23 cellular contexts compared by ENCODE assay signal in the genomic region with DNA sequence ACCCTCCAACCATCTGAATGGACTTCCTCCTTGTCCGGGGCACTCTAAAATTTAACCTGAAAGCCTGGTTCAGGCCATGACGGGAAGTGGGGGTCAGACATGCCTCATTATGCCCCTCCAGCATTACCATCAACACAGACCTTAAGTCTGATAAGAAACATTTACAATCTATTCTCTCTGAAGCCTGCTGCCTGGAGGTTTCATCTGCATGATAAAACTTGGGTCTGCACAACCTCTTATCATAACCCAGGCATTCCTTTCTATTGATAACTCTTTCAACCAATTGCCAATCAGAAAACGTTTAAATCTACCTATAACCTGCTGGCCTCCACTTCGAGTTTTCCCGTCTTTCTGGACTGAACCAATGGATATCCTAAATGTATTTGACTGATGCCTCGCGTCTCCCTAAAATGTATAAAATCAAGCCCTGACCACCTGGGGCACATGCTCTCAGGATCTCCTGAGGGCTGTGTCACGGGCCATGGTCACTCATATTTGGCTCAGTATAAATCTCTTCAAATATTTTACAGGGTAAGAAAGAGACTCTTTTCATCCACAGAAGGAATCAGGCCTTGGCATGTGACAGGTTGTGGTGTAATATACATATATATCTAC. TPM values are rescaled to one million over a fixed set of nuclear protein-coding genes. Genes with fewer than 3 reads are reported as not detected.
DNase-seq lines count a peak whose midpoint lies in the region; ATAC-seq and TF ChIP-seq lines count a peak whose summit lies in the region.
"Had no signal": no experiment of that assay in that cellular context is flagged by ENCODE, and none has a peak within 500 bp of the region (broad histone marks: within the 10 kb centered on the region; RNA-seq: fewer than 3 reads in every experiment).

No MANE protein-coding gene starts in this region.

- H3K9me3 Mint-ChIP-seq in activated CD4-positive, alpha-beta T cell treated with anti-CD3 and anti-CD28 coated beads for 36 hours (ENCODE audit: low read depth) = no peaks in the 10 kb centered on the region
- no peaks in the 10 kb centered on the region for H3K9me3 Mint-ChIP-seq in activated naive CD8-positive, alpha-beta T cell (ENCODE audit: low read depth)
- no peaks in the 10 kb centered on the region for H3K9me3 Mint-ChIP-seq in activated naive CD8-positive, alpha-beta T cell treated with anti-CD3 and anti-CD28 coated beads, Interleukin-2, amount 50 U/mL, for 24 hours
- no peaks in the 10 kb centered on the region for H3K9me3 Mint-ChIP-seq in activated T-helper 2 cell treated with anti-CD3 and anti-CD28 coated beads, Interferon-gamma antibody, Interleukin-2, Interleukin-4, amounts not matched to agents 10 μg/mL and 5 μg/mL and 100 μg/mL, durations not matched to agents 14 hours and 24 hours and 36 hours
- H3K9me3 Mint-ChIP-seq: CD4-positive, alpha-beta T cell had no signal

- no peaks in the 10 kb centered on the region for H3K36me3 ChIP-seq in hepatocyte (replicated peaks; ENCODE audit: insufficient read depth, low read depth)
- H3K36me3 ChIP-seq: BLaER1 treated with 17β-estradiol and CSF1 and Interleukin-3, amounts not matched to agents 10 nM and 100 nM; MG63; SJCRH30 had no signal

- no peaks in the 10 kb centered on the region for H3K9me2 ChIP-seq in hepatocyte (replicated peaks; ENCODE audit: insufficient read depth)

- 63% methylated on average over 8 of the region's 8 CpGs for WGBS in hepatocyte (ENCODE audit: low lambda C conversion rate, missing lambda C conversion rate)

- H3K36me3 Mint-ChIP-seq in activated CD4-positive, alpha-beta T cell treated with anti-CD3 and anti-CD28 coated beads for 36 hours (ENCODE audit: low read depth) = no peaks in the 10 kb centered on the region
- H3K36me3 Mint-ChIP-seq in activated naive CD8-positive, alpha-beta T cell = no peaks in the 10 kb centered on the region
- H3K36me3 Mint-ChIP-seq in activated naive CD8-positive, alpha-beta T cell treated with anti-CD3 and anti-CD28 coated beads, Interleukin-2, amount 50 U/mL, for 24 hours (ENCODE audit: low read depth) = no peaks in the 10 kb centered on the region
- H3K36me3 Mint-ChIP-seq in activated T-helper 2 cell treated with anti-CD3 and anti-CD28 coated beads, Interferon-gamma antibody, Interleukin-2, Interleukin-4, amounts not matched to agents 10 μg/mL and 5 μg/mL and 100 μg/mL, durations not matched to agents 14 hours and 24 hours and 36 hours (ENCODE audit: low read depth) = no peaks in the 10 kb centered on the region

- no peak overlapping the region for H2AFZ ChIP-seq in hepatocyte

- CTCF ChIA-PET in activated CD4-positive, alpha-beta T cell treated with anti-CD3 and anti-CD28 coated beads for 36 hours (lab: Charles Lee) = no interaction called here

- intact Hi-C loops in activated CD4-positive, alpha-beta T cell treated with anti-CD3 and anti-CD28 coated beads for 36 hours (cut with DNase I, micrococcal nuclease) = no loop called here
- intact Hi-C loops in activated T-helper 2 cell treated with anti-CD3 and anti-CD28 coated beads, Interferon-gamma antibody, Interleukin-2, Interleukin-4, amounts not matched to agents 10 μg/mL and 5 μg/mL and 100 μg/mL, durations not matched to agents 14 hours and 24 hours and 36 hours (cut with micrococcal nuclease) = no loop called here

- H3K4me1 Mint-ChIP-seq in activated CD4-positive, alpha-beta T cell treated with anti-CD3 and anti-CD28 coated beads for 36 hours = peaks cover 30% of the 10 kb centered on the region
- H3K4me1 Mint-ChIP-seq in activated naive CD8-positive, alpha-beta T cell (ENCODE audit: low read depth) = peaks cover 3% of the 10 kb centered on the region
- peaks cover 24% of the 10 kb centered on the region for H3K4me1 Mint-ChIP-seq in activated naive CD8-positive, alpha-beta T cell treated with anti-CD3 and anti-CD28 coated beads, Interleukin-2, amount 50 U/mL, for 24 hours
- H3K4me1 Mint-ChIP-seq in activated T-helper 2 cell treated with anti-CD3 and anti-CD28 coated beads, Interferon-gamma antibody, Interleukin-2, Interleukin-4, amounts not matched to agents 10 μg/mL and 5 μg/mL and 100 μg/mL, durations not matched to agents 14 hours and 24 hours and 36 hours (ENCODE audit: low read depth) = peaks cover 46% of the 10 kb centered on the region

- no peak overlapping the region for H3K4me3 ChIP-seq in hepatocyte
- H3K4me3 ChIP-seq: BLaER1 treated with 17β-estradiol and CSF1 and Interleukin-3, amounts not matched to agents 10 nM and 100 nM; MG63; SJCRH30 had no signal

- H3K27me3 ChIP-seq in hepatocyte = no peaks in the 10 kb centered on the region
- H3K27me3 ChIP-seq: BLaER1 treated with 17β-estradiol and CSF1 and Interleukin-3, amounts not matched to agents 10 nM and 100 nM; MG63; SJCRH30 had no signal

- POLR2A ChIA-PET in activated CD4-positive, alpha-beta T cell treated with anti-CD3 and anti-CD28 coated beads for 36 hours (lab: Charles Lee) = no interaction called here

- no peak for TF ChIP-seq CTCF in hepatocyte (IDR thresholded peaks at IDR 0.05; ENCODE audit: poor library complexity)

- H3K4me2 ChIP-seq in hepatocyte = no peak overlapping the region
- H3K4me2 ChIP-seq: BLaER1 treated with 17β-estradiol and CSF1 and Interleukin-3, amounts not matched to agents 10 nM and 100 nM had no signal

- peak overlapping the region; percentile 65 for H3K27ac Mint-ChIP-seq in activated CD4-positive, alpha-beta T cell treated with anti-CD3 and anti-CD28 coated beads for 36 hours
- H3K27ac Mint-ChIP-seq in activated naive CD8-positive, alpha-beta T cell = peak overlapping the region; percentile 11
- no peak overlapping the region for H3K27ac Mint-ChIP-seq in activated naive CD8-positive, alpha-beta T cell treated with anti-CD3 and anti-CD28 coated beads, Interleukin-2, amount 50 U/mL, for 24 hours
- peak overlapping the region; percentile 51 for H3K27ac Mint-ChIP-seq in activated T-helper 2 cell treated with anti-CD3 and anti-CD28 coated beads, Interferon-gamma antibody, Interleukin-2, Interleukin-4, amounts not matched to agents 10 μg/mL and 5 μg/mL and 100 μg/mL, durations not matched to agents 14 hours and 24 hours and 36 hours
- H3K27ac Mint-ChIP-seq: CD4-positive, alpha-beta T cell had no signal

- no peak for DNase-seq in activated CD4-positive, alpha-beta T cell treated with anti-CD3 and anti-CD28 coated beads for 36 hours
- no peak for DNase-seq in activated CD4-positive, alpha-beta T cell treated with anti-CD3 and anti-CD28 coated beads for 1 hour
- no peak for DNase-seq in activated naive CD8-positive, alpha-beta T cell treated with anti-CD3 and anti-CD28 coated beads, Interleukin-2, amount 50 U/mL, for 24 hours
- DNase-seq in OCI-M1 (lab: John Stamatoyannopoulos, UW) (peak; percentile 48), hepatocyte (ENCODE audit: low spot score) (no peak), AG20443 (ENCODE audit: low spot score) (no peak)
- DNase-seq in activated T-helper 2 cell treated with anti-CD3 and anti-CD28 coated beads, Interferon-gamma antibody, Interleukin-2, Interleukin-4, amounts not matched to agents 10 μg/mL and 5 μg/mL and 100 μg/mL, durations not matched to agents 14 hours and 24 hours and 36 hours (ENCODE audit: low spot score) = no peak
- DNase-seq: AML-193; CD4-positive, alpha-beta T cell; DMS53; H7; KBM-7; MG63; NCI-H1105 treated with DMSO at 0.1 percent for 48 hours; NCI-H146; NCI-H2029; NCI-H446; NCI-H524 treated with DMSO at 0.1 percent for 48 hours; NCI-H774; PC-3; SJCRH30 had no signal

- H3K79me2 ChIP-seq in hepatocyte = no peaks in the 10 kb centered on the region

- peaks cover 3% of the 10 kb centered on the region for H3K27me3 Mint-ChIP-seq in activated CD4-positive, alpha-beta T cell treated with anti-CD3 and anti-CD28 coated beads for 36 hours
- H3K27me3 Mint-ChIP-seq in activated naive CD8-positive, alpha-beta T cell = no peaks in the 10 kb centered on the region
- no peaks in the 10 kb centered on the region for H3K27me3 Mint-ChIP-seq in activated naive CD8-positive, alpha-beta T cell treated with anti-CD3 and anti-CD28 coated beads, Interleukin-2, amount 50 U/mL, for 24 hours
- H3K27me3 Mint-ChIP-seq in activated T-helper 2 cell treated with anti-CD3 and anti-CD28 coated beads, Interferon-gamma antibody, Interleukin-2, Interleukin-4, amounts not matched to agents 10 μg/mL and 5 μg/mL and 100 μg/mL, durations not matched to agents 14 hours and 24 hours and 36 hours (ENCODE audit: low read depth) = peaks cover 7% of the 10 kb centered on the region
- H3K27me3 Mint-ChIP-seq: CD4-positive, alpha-beta T cell had no signal

- H3K27ac ChIP-seq in hepatocyte = no peak overlapping the region
- H3K27ac ChIP-seq: SJCRH30 had no signal

- no peaks in the 10 kb centered on the region for H3K4me1 ChIP-seq in hepatocyte (ENCODE audit: insufficient read depth)
- H3K4me1 ChIP-seq: SJCRH30 had no signal

- H3K9me3 ChIP-seq in hepatocyte (ENCODE audit: low read depth) = no peaks in the 10 kb centered on the region
- H3K9me3 ChIP-seq: BLaER1 treated with 17β-estradiol and CSF1 and Interleukin-3, amounts not matched to agents 10 nM and 100 nM; MG63; SJCRH30 had no signal

- no peak overlapping the region for H3K4me3 Mint-ChIP-seq in activated CD4-positive, alpha-beta T cell treated with anti-CD3 and anti-CD28 coated beads for 36 hours
- no peak overlapping the region for H3K4me3 Mint-ChIP-seq in activated naive CD8-positive, alpha-beta T cell
- no peak overlapping the region for H3K4me3 Mint-ChIP-seq in activated naive CD8-positive, alpha-beta T cell treated with anti-CD3 and anti-CD28 coated beads, Interleukin-2, amount 50 U/mL, for 24 hours
- H3K4me3 Mint-ChIP-seq in activated T-helper 2 cell treated with anti-CD3 and anti-CD28 coated beads, Interferon-gamma antibody, Interleukin-2, Interleukin-4, amounts not matched to agents 10 μg/mL and 5 μg/mL and 100 μg/mL, durations not matched to agents 14 hours and 24 hours and 36 hours (ENCODE audit: low read depth) = no peak overlapping the region
- H3K4me3 Mint-ChIP-seq: CD4-positive, alpha-beta T cell had no signal

- H4K20me1 ChIP-seq in hepatocyte (ENCODE audit: insufficient read depth, poor library complexity, severe bottlenecking) = no peaks in the 10 kb centered on the region
- H4K20me1 ChIP-seq: BLaER1 treated with 17β-estradiol and CSF1 and Interleukin-3, amounts not matched to agents 10 nM and 100 nM had no signal

- ATAC-seq in activated CD4-positive, alpha-beta T cell treated with anti-CD3 and anti-CD28 coated beads for 36 hours = no peak
- ATAC-seq in activated naive CD8-positive, alpha-beta T cell treated with anti-CD3 and anti-CD28 coated beads, Interleukin-2, amount 50 U/mL, for 24 hours = no peak
- ATAC-seq: PC-3 had no signal

RNA-seq across cellular contexts. Expression of gene LYRM1, which starts 45.6 kb away (rescaled TPM):
- 10 to 100 TPM; 24.7 to 29.5 TPM for total RNA-seq in activated CD4-positive, alpha-beta T cell treated with anti-CD3 and anti-CD28 coated beads for 36 hours
- 30.5 and 34.7 TPM in 2 replicates for total RNA-seq in activated T-helper 2 cell treated with anti-CD3 and anti-CD28 coated beads, Interferon-gamma antibody, Interleukin-2, Interleukin-4, amounts not matched to agents 10 μg/mL and 5 μg/mL and 100 μg/mL, durations not matched to agents 14 hours and 24 hours and 36 hours
- total RNA-seq in hepatocyte = 60.0 and 61.5 TPM in 2 replicates
- 48.9 and 57.3 TPM in 2 replicates for polyA plus RNA-seq in hepatocyte

RNA-seq across cellular contexts. Expression of gene DCUN1D3, which starts 46.0 kb away (rescaled TPM):
- 1 to 10 TPM; 4.2 to 5.1 TPM for total RNA-seq in activated CD4-positive, alpha-beta T cell treated with anti-CD3 and anti-CD28 coated beads for 36 hours
- 17.4 and 19.2 TPM in 2 replicates for total RNA-seq in activated T-helper 2 cell treated with anti-CD3 and anti-CD28 coated beads, Interferon-gamma antibody, Interleukin-2, Interleukin-4, amounts not matched to agents 10 μg/mL and 5 μg/mL and 100 μg/mL, durations not matched to agents 14 hours and 24 hours and 36 hours
- total RNA-seq in hepatocyte = 38.1 and 40.3 TPM in 2 replicates
- polyA plus RNA-seq in hepatocyte = 10.3 and 15.0 TPM in 2 replicates
